10 cellular contexts compared by ENCODE assay signal in the genomic region with DNA sequence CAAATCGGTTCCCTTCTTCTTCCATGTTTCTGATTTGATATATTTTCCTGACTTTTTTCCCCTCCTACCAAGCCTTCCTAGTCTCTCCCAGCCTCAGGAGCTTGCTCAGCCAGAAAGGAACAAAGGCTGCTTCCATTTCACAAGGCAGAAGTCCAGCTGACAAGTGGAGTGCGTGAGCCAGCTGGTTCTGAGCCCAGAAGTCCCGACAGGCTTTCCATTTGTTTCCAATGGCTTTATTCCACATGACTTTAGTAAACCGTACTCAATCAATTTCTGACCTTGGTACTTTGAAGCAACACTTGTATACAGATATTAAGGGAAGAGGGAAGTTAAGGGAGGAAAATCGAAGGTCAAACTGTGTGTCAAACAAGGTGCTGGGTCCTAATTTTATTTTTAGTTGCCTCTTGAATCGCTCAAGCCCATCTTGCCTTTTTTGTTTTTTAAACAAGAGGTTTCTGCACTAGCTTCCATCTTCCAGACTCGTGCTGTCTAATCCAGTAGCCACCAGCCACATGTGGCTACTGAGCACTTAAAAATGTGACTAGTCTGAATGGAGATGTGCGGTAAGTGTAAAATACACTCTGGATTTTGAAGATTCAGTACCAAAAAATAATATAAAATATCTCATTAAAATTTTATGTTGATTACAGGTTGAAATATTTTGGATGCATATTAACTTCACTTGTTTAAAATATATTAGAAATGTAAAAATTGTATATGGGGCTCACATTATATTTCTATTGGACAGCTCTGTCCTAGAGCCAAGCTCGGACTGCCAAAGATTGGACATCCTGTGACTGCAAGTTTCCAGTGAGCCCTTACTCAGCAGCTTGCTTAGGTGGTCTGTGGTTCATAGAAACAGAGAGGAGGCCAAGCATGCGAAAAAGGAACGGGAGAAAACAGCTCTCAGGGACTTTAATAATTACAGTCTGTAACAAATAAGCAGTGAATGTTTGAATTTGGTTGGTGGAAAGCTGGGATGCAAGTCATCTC. TPM values are rescaled to one million over a fixed set of nuclear protein-coding genes. Genes with fewer than 3 reads are reported as not detected.
DNase-seq lines count a peak whose midpoint lies in the region; ATAC-seq and TF ChIP-seq lines count a peak whose summit lies in the region.
"Had no signal": no experiment of that assay in that cellular context is flagged by ENCODE, and none has a peak within 500 bp of the region (broad histone marks: within the 10 kb centered on the region; RNA-seq: fewer than 3 reads in every experiment).

No MANE protein-coding gene starts in this region.

- 32% methylated on average over 11 of the region's 11 CpGs for WGBS in right lobe of liver (ENCODE audit: insufficient coverage, low coverage, low lambda C conversion rate, missing lambda C conversion rate)
- 42 to 48% methylated on average over 11 of the region's 11 CpGs for WGBS in testis, 2 donors

- H3K4me3 ChIP-seq in right lobe of liver: no peak overlapping the region
- H3K4me3 ChIP-seq in testis: no peak overlapping the region
- H3K4me3 ChIP-seq: BLaER1 treated with 17β-estradiol and CSF1 and Interleukin-3, amounts not matched to agents 10 nM and 100 nM had no signal

- no peaks in the 10 kb centered on the region for H3K9me3 Mint-ChIP-seq in activated CD4-positive, alpha-beta T cell treated with anti-CD3 and anti-CD28 coated beads for 36 hours (ENCODE audit: low read depth)
- H3K9me3 Mint-ChIP-seq in chondrocyte (ENCODE audit: low read depth): no peaks in the 10 kb centered on the region

- POLR2A ChIA-PET in activated CD4-positive, alpha-beta T cell treated with anti-CD3 and anti-CD28 coated beads for 36 hours (lab: Charles Lee): interaction anchor here (0.6 kb wide), 1 partner anchor 1397 kb away, joined by 3 read pairs; no protein-coding TSS in a partner anchor

- TF ChIP-seq CTCF in chondrocyte (IDR thresholded peaks at IDR 0.05) (no peak), right lobe of liver (IDR thresholded peaks at IDR 0.05) (no peak), testis (IDR thresholded peaks at IDR 0.05) (no peak)

- CTCF ChIA-PET in activated CD4-positive, alpha-beta T cell treated with anti-CD3 and anti-CD28 coated beads for 36 hours (lab: Charles Lee): interaction anchor here (1.1 to 2.3 kb wide), 5 partner anchors 14 to 98 kb away, joined by 3 to 11 read pairs (median 3); no protein-coding TSS in a partner anchor

- intact Hi-C loops in activated CD4-positive, alpha-beta T cell treated with anti-CD3 and anti-CD28 coated beads for 36 hours (cut with DNase I, micrococcal nuclease): no loop called here
- intact Hi-C loops in right lobe of liver (cut with DNase I): no loop called here
- intact Hi-C loops in testis (cut with DNase I; ENCODE audit: low total_unique reads): no loop called here

- peak overlapping the region; percentile 47 for H3K27ac Mint-ChIP-seq in activated CD4-positive, alpha-beta T cell treated with anti-CD3 and anti-CD28 coated beads for 36 hours
- peak overlapping the region; percentile 52 for H3K27ac Mint-ChIP-seq in chondrocyte (ENCODE audit: unreplicated experiment)

- peak overlapping the region in 2 of 3 donors; percentile 53 to 54 for H3K27ac ChIP-seq in right lobe of liver
- peak overlapping the region in 1 of 2 donors; percentile 38 for H3K27ac ChIP-seq in testis
- H3K27ac ChIP-seq: BLaER1 treated with 17β-estradiol and CSF1 and Interleukin-3, amounts not matched to agents 10 nM and 100 nM had no signal

- H3K4me3 Mint-ChIP-seq in activated CD4-positive, alpha-beta T cell treated with anti-CD3 and anti-CD28 coated beads for 36 hours: no peak overlapping the region
- H3K4me3 Mint-ChIP-seq in chondrocyte (ENCODE audit: unreplicated experiment): no peak overlapping the region

- H3K4me1 ChIP-seq in right lobe of liver (peaks cover 0 to 21% (median 7%) of the 10 kb centered on the region in 4 donors), testis (peaks cover 4% of the 10 kb centered on the region)
- H3K4me1 ChIP-seq: BLaER1 treated with 17β-estradiol and CSF1 and Interleukin-3, amounts not matched to agents 10 nM and 100 nM had no signal

- H3K4me1 Mint-ChIP-seq in activated CD4-positive, alpha-beta T cell treated with anti-CD3 and anti-CD28 coated beads for 36 hours: peaks cover 14% of the 10 kb centered on the region
- H3K4me1 Mint-ChIP-seq in chondrocyte (ENCODE audit: low read depth): peaks cover 7% of the 10 kb centered on the region

- no peaks in the 10 kb centered on the region for H3K27me3 ChIP-seq in right lobe of liver
- no peaks in the 10 kb centered on the region for H3K27me3 ChIP-seq in testis
- H3K27me3 ChIP-seq: BLaER1 treated with 17β-estradiol and CSF1 and Interleukin-3, amounts not matched to agents 10 nM and 100 nM had no signal

- H3K36me3 ChIP-seq in right lobe of liver: peaks cover 0 to 4% (median 0%) of the 10 kb centered on the region in 4 donors
- H3K36me3 ChIP-seq in testis (ENCODE audit: low read depth, missing control alignments): no peaks in the 10 kb centered on the region

- ATAC-seq in activated CD4-positive, alpha-beta T cell treated with anti-CD3 and anti-CD28 coated beads for 36 hours: no peak
- peak; percentile 94 to 98 (median 96) for ATAC-seq in right lobe of liver
- no peak for ATAC-seq in GM19328 (IDR thresholded peaks at IDR 0.05; ENCODE audit: unreplicated experiment)

- H3K9me3 ChIP-seq in right lobe of liver (no peaks in the 10 kb centered on the region), testis (no peaks in the 10 kb centered on the region)
- H3K9me3 ChIP-seq: BLaER1 treated with 17β-estradiol and CSF1 and Interleukin-3, amounts not matched to agents 10 nM and 100 nM had no signal

- H3K36me3 Mint-ChIP-seq in activated CD4-positive, alpha-beta T cell treated with anti-CD3 and anti-CD28 coated beads for 36 hours (ENCODE audit: low read depth): peaks cover 32% of the 10 kb centered on the region
- H3K36me3 Mint-ChIP-seq in chondrocyte (ENCODE audit: low read depth): peaks cover 18% of the 10 kb centered on the region

- no peak for DNase-seq in activated CD4-positive, alpha-beta T cell treated with anti-CD3 and anti-CD28 coated beads for 36 hours
- DNase-seq in activated CD4-positive, alpha-beta T cell treated with anti-CD3 and anti-CD28 coated beads, Interleukin-2, amount 50 U/mL, for 4 hours: no peak
- no peak for DNase-seq in chondrocyte (ENCODE audit: low spot score)
- DNase-seq in right lobe of liver: peak; percentile 81 to 91 (median 90)
- DNase-seq in testis: peak; percentile 87
- DNase-seq in DMS114 treated with DMSO at 0.1 percent for 48 hours (lab: John Stamatoyannopoulos, UW; ENCODE audit: unreplicated experiment): no peak
- no peak for DNase-seq in NCI-H748 treated with DMSO at 0.1 percent for 48 hours (lab: John Stamatoyannopoulos, UW)
- DNase-seq: activated CD8-positive, alpha-beta memory T cell treated with anti-CD3 and anti-CD28 coated beads, Interleukin-2, amount 50 U/mL, for 48 hours had no signal

- no peak for TF ChIP-seq POLR2A in right lobe of liver (IDR thresholded peaks at IDR 0.05)
- no peak for TF ChIP-seq POLR2A in testis (IDR thresholded peaks at IDR 0.05)

- H3K27me3 Mint-ChIP-seq in activated CD4-positive, alpha-beta T cell treated with anti-CD3 and anti-CD28 coated beads for 36 hours: no peaks in the 10 kb centered on the region
- no peaks in the 10 kb centered on the region for H3K27me3 Mint-ChIP-seq in chondrocyte (ENCODE audit: low read depth)

RNA-seq across cellular contexts. Expression of gene WIPF1, which starts 36.0 kb away (rescaled TPM):
- total RNA-seq in activated CD4-positive, alpha-beta T cell treated with anti-CD3 and anti-CD28 coated beads for 36 hours: 100 to 1,000 TPM; 161 to 188 TPM
- 60.0 to 68.9 TPM (median 61.8 TPM) in 3 replicates for total RNA-seq in chondrocyte
- 10 to 100 TPM in 1 of 6 experiments, 1 to 10 TPM in 5; 5.0 to 15.3 (median 7.1) TPM for total RNA-seq in right lobe of liver
- total RNA-seq in testis: 10 to 100 TPM in 1 of 2 donors, 1 to 10 TPM in 1; 8.5 to 11.1 TPM
- 16.9 TPM for polyA plus RNA-seq in testis (ENCODE audit: insufficient read depth, low read depth, low replicate concordance)

Comparison
In these comparisons a context has a peak if more than half of its experiments do, and no peak if none do; other contexts are left out.
1. ATAC-seq: peak in right lobe of liver (4 of 4); none in activated CD4-positive, alpha-beta T cell treated with anti-CD3 and anti-CD28 coated beads for 36 hours (single experiment) and GM19328 (single experiment).
2. DNase-seq: peak in right lobe of liver (3 of 3) and testis (single experiment); none in activated CD4-positive, alpha-beta T cell treated with anti-CD3 and anti-CD28 coated beads for 36 hours (single experiment), activated CD4-positive, alpha-beta T cell treated with anti-CD3 and anti-CD28 coated beads, Interleukin-2, amount 50 U/mL, for 4 hours (0 of 2), chondrocyte (single experiment), DMS114 treated with DMSO at 0.1 percent for 48 hours (single experiment) and NCI-H748 treated with DMSO at 0.1 percent for 48 hours (single experiment).